ENCODE assay signal across 10 cellular contexts in the genomic region with DNA sequence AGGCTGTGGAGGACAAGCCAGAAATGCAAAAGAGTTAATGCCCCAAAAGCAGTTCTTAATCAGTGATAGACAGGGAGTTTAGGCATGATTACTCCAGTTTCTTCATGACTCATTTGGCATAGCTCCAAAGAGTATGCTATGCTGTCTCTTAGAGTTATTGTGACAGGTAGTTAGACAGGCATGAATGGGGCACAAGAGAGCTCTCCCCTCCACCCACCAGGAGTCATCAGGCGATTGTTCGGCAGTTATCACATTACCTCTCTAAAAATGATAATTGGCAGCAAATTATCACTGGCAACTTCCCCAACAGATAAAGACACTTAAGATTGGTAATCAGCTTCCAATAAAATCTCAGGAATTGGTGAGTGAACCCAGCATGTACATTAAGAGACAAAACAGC.
A peak's percentile ranks its signal among the peaks of the same experiment; 100 is the strongest.
DNase-seq lines count a peak whose midpoint lies in the region; ATAC-seq, FAIRE-seq and TF ChIP-seq lines count a peak whose summit lies in the region.
"Had no signal": no experiment of that assay in that cellular context is flagged by ENCODE, and none has a peak within 500 bp of the region (broad histone marks: within the 10 kb centered on the region; RNA-seq: fewer than 3 reads in every experiment).

No MANE protein-coding gene starts in this region.

- intact Hi-C loops in activated naive CD4-positive, alpha-beta T cell treated with anti-CD3 and anti-CD28 coated beads for 36 hours (cut with micrococcal nuclease), result no loop called here

- no peaks in the 10 kb centered on the region for H3K36me3 ChIP-seq in HAP-1 (replicated peaks)
- H3K36me3 ChIP-seq: thoracic aorta had no signal

- peak; percentile 71 for FAIRE-seq in RCC 7860 (lab: Jason Lieb, UNC)

- H3K4me1 Mint-ChIP-seq in activated naive CD4-positive, alpha-beta T cell treated with anti-CD3 and anti-CD28 coated beads, Interleukin-2, amount 50 U/mL, for 24 hours, result no peaks in the 10 kb centered on the region
- peaks cover 10% of the 10 kb centered on the region for H3K4me1 Mint-ChIP-seq in activated naive CD4-positive, alpha-beta T cell treated with anti-CD3 and anti-CD28 coated beads for 36 hours (ENCODE audit: low read depth)
- H3K4me1 Mint-ChIP-seq in stimulated activated effector memory CD8-positive, alpha-beta T cell treated with anti-CD3 and anti-CD28 coated beads, Interleukin-12 subunit alpha, Interleukin-12 subunit beta, amount 100 ng/mL, for 72 hours, result no peaks in the 10 kb centered on the region
- H3K4me1 Mint-ChIP-seq in activated CD4-positive, alpha-beta memory T cell treated with anti-CD3 and anti-CD28 coated beads, Interleukin-2, amount 10 ng/mL, durations not matched to agents 7 days and 5 days, result no peaks in the 10 kb centered on the region

- H3K9me3 ChIP-seq in HAP-1, result no peaks in the 10 kb centered on the region
- H3K9me3 ChIP-seq: thoracic aorta had no signal

- H3K4me3 ChIP-seq in epithelial cell of esophagus (ENCODE audit: low read length) (no peak overlapping the region), HAP-1 (no peak overlapping the region)
- H3K4me3 ChIP-seq: thoracic aorta had no signal

- TF ChIP-seq CTCF in epithelial cell of esophagus (IDR thresholded peaks at IDR 0.05; ENCODE audit: insufficient read depth, low read depth, low read length, missing control alignments), result no peak

- H3K4me3 Mint-ChIP-seq in activated naive CD4-positive, alpha-beta T cell treated with anti-CD3 and anti-CD28 coated beads, Interleukin-2, amount 50 U/mL, for 24 hours, result peak overlapping the region; percentile 74
- H3K4me3 Mint-ChIP-seq in activated naive CD4-positive, alpha-beta T cell treated with anti-CD3 and anti-CD28 coated beads for 36 hours, result no peak overlapping the region
- no peak overlapping the region for H3K4me3 Mint-ChIP-seq in stimulated activated effector memory CD8-positive, alpha-beta T cell treated with anti-CD3 and anti-CD28 coated beads, Interleukin-12 subunit alpha, Interleukin-12 subunit beta, amount 100 ng/mL, for 72 hours
- H3K4me3 Mint-ChIP-seq in activated CD4-positive, alpha-beta memory T cell treated with anti-CD3 and anti-CD28 coated beads, Interleukin-2, amount 10 ng/mL, durations not matched to agents 7 days and 5 days, result no peak overlapping the region

- H3K27me3 ChIP-seq in HAP-1 (ENCODE audit: low read depth), result no peaks in the 10 kb centered on the region

- peak; percentile 24 for ATAC-seq in stimulated activated effector memory CD8-positive, alpha-beta T cell treated with anti-CD3 and anti-CD28 coated beads, Interleukin-12 subunit alpha, Interleukin-12 subunit beta, amount 100 ng/mL, for 72 hours

- in situ Hi-C loops in HAP-1 (cut with MboI; ENCODE audit: low sequenced_read_pairs), result no loop called here

- POLR2A ChIA-PET in activated CD4-positive, alpha-beta memory T cell treated with anti-CD3 and anti-CD28 coated beads, Interleukin-2, amount 10 ng/mL, durations not matched to agents 7 days and 5 days (lab: Charles Lee), result no interaction called here

- CTCF ChIA-PET in activated naive CD4-positive, alpha-beta T cell treated with anti-CD3 and anti-CD28 coated beads for 36 hours (lab: Charles Lee), result no interaction called here
- CTCF ChIA-PET in activated CD4-positive, alpha-beta memory T cell treated with anti-CD3 and anti-CD28 coated beads, Interleukin-2, amount 10 ng/mL, durations not matched to agents 7 days and 5 days (lab: Charles Lee), result no interaction called here

- H3K27me3 Mint-ChIP-seq in activated naive CD4-positive, alpha-beta T cell treated with anti-CD3 and anti-CD28 coated beads, Interleukin-2, amount 50 U/mL, for 24 hours, result no peaks in the 10 kb centered on the region
- no peaks in the 10 kb centered on the region for H3K27me3 Mint-ChIP-seq in activated naive CD4-positive, alpha-beta T cell treated with anti-CD3 and anti-CD28 coated beads for 36 hours (ENCODE audit: low read depth)
- no peaks in the 10 kb centered on the region for H3K27me3 Mint-ChIP-seq in activated CD4-positive, alpha-beta memory T cell treated with anti-CD3 and anti-CD28 coated beads, Interleukin-2, amount 10 ng/mL, durations not matched to agents 7 days and 5 days

- no peak for DNase-seq in activated naive CD4-positive, alpha-beta T cell treated with anti-CD3 and anti-CD28 coated beads for 36 hours
- DNase-seq in RCC 7860 (ENCODE audit: low spot score) (peak; percentile 69), epithelial cell of esophagus (ENCODE audit: low read depth) (peak; percentile 97), HAP-1 (ENCODE audit: low spot score in 2 of 2) (no peak), mucosa of gallbladder (ENCODE audit: low spot score) (no peak)
- no peak for DNase-seq in stimulated activated effector memory CD8-positive, alpha-beta T cell treated with anti-CD3 and anti-CD28 coated beads, Interleukin-12 subunit alpha, Interleukin-12 subunit beta, amount 100 ng/mL, for 72 hours (ENCODE audit: low spot score in 2 of 2)
- DNase-seq in activated CD4-positive, alpha-beta memory T cell treated with anti-CD3 and anti-CD28 coated beads, Interleukin-2, amount 10 ng/mL, durations not matched to agents 7 days and 5 days, result no peak
- DNase-seq: NCI-H1694 treated with DMSO at 0.1 percent for 48 hours had no signal

- no peaks in the 10 kb centered on the region for H3K4me1 ChIP-seq in HAP-1

- H3K27ac Mint-ChIP-seq in activated naive CD4-positive, alpha-beta T cell treated with anti-CD3 and anti-CD28 coated beads, Interleukin-2, amount 50 U/mL, for 24 hours, result peak overlapping the region; percentile 66
- H3K27ac Mint-ChIP-seq in activated naive CD4-positive, alpha-beta T cell treated with anti-CD3 and anti-CD28 coated beads for 36 hours, result no peak overlapping the region
- H3K27ac Mint-ChIP-seq in stimulated activated effector memory CD8-positive, alpha-beta T cell treated with anti-CD3 and anti-CD28 coated beads, Interleukin-12 subunit alpha, Interleukin-12 subunit beta, amount 100 ng/mL, for 72 hours, result no peak overlapping the region
- no peak overlapping the region for H3K27ac Mint-ChIP-seq in activated CD4-positive, alpha-beta memory T cell treated with anti-CD3 and anti-CD28 coated beads, Interleukin-2, amount 10 ng/mL, durations not matched to agents 7 days and 5 days

- no peaks in the 10 kb centered on the region for H3K9me3 Mint-ChIP-seq in activated naive CD4-positive, alpha-beta T cell treated with anti-CD3 and anti-CD28 coated beads, Interleukin-2, amount 50 U/mL, for 24 hours
- H3K9me3 Mint-ChIP-seq in activated naive CD4-positive, alpha-beta T cell treated with anti-CD3 and anti-CD28 coated beads for 36 hours, result no peaks in the 10 kb centered on the region
- no peaks in the 10 kb centered on the region for H3K9me3 Mint-ChIP-seq in stimulated activated effector memory CD8-positive, alpha-beta T cell treated with anti-CD3 and anti-CD28 coated beads, Interleukin-12 subunit alpha, Interleukin-12 subunit beta, amount 100 ng/mL, for 72 hours
- H3K9me3 Mint-ChIP-seq in activated CD4-positive, alpha-beta memory T cell treated with anti-CD3 and anti-CD28 coated beads, Interleukin-2, amount 10 ng/mL, durations not matched to agents 7 days and 5 days, result no peaks in the 10 kb centered on the region

- no peaks in the 10 kb centered on the region for H3K36me3 Mint-ChIP-seq in activated naive CD4-positive, alpha-beta T cell treated with anti-CD3 and anti-CD28 coated beads, Interleukin-2, amount 50 U/mL, for 24 hours
- H3K36me3 Mint-ChIP-seq in activated naive CD4-positive, alpha-beta T cell treated with anti-CD3 and anti-CD28 coated beads for 36 hours (ENCODE audit: low read depth), result no peaks in the 10 kb centered on the region
- H3K36me3 Mint-ChIP-seq in stimulated activated effector memory CD8-positive, alpha-beta T cell treated with anti-CD3 and anti-CD28 coated beads, Interleukin-12 subunit alpha, Interleukin-12 subunit beta, amount 100 ng/mL, for 72 hours, result no peaks in the 10 kb centered on the region
- no peaks in the 10 kb centered on the region for H3K36me3 Mint-ChIP-seq in activated CD4-positive, alpha-beta memory T cell treated with anti-CD3 and anti-CD28 coated beads, Interleukin-2, amount 10 ng/mL, durations not matched to agents 7 days and 5 days (ENCODE audit: low read depth)

Comparison
In these comparisons a context has a peak if more than half of its experiments do, and no peak if none do; other contexts are left out.
1. DNase-seq: peak in RCC 7860 (single experiment) and epithelial cell of esophagus (single experiment); none in activated naive CD4-positive, alpha-beta T cell treated with anti-CD3 and anti-CD28 coated beads for 36 hours (single experiment), stimulated activated effector memory CD8-positive, alpha-beta T cell treated with anti-CD3 and anti-CD28 coated beads, Interleukin-12 subunit alpha, Interleukin-12 subunit beta, amount 100 ng/mL, for 72 hours (0 of 2), activated CD4-positive, alpha-beta memory T cell treated with anti-CD3 and anti-CD28 coated beads, Interleukin-2, amount 10 ng/mL, durations not matched to agents 7 days and 5 days (single experiment), HAP-1 (0 of 2) and mucosa of gallbladder (single experiment).